ENCODE assay signal across 13 cellular contexts in genomic region chr2:133755515-133756311, GRCh38.
DNase-seq lines count a peak whose midpoint lies in the region; ATAC-seq and TF ChIP-seq lines count a peak whose summit lies in the region.
"Had no signal": no experiment of that assay in that cellular context is flagged by ENCODE, and none has a peak within 500 bp of the region (broad histone marks: within the 10 kb centered on the region; RNA-seq: fewer than 3 reads in every experiment).

No MANE protein-coding gene starts in this region.

- no peak for TF ChIP-seq POLR2A in suprapubic skin (IDR thresholded peaks at IDR 0.05)

- in situ Hi-C loops in brain microvascular endothelial cell (cut with HindIII; ENCODE audit: low pct_ligation_motif_present, low sequenced_read_pairs): no loop called here
- in situ Hi-C loops in GM13977 (cut with MboI; ENCODE audit: low pct_unique_long_range_greater_than_20kb, low sequenced_read_pairs, unreplicated experiment): no loop called here

- no peaks in the 10 kb centered on the region for H3K9me3 ChIP-seq in right cardiac atrium (ENCODE audit: control insufficient read depth, low read length)
- H3K9me3 ChIP-seq in suprapubic skin: no peaks in the 10 kb centered on the region
- H3K9me3 ChIP-seq: body of pancreas had no signal

- no peak for TF ChIP-seq CTCF in brain microvascular endothelial cell (IDR thresholded peaks at IDR 0.05; ENCODE audit: low read depth, low read length, missing control alignments)
- no peak for TF ChIP-seq CTCF in suprapubic skin (IDR thresholded peaks at IDR 0.05)
- TF ChIP-seq CTCF in GM13977 (IDR thresholded peaks at IDR 0.05; ENCODE audit: extremely low read depth, insufficient read depth, missing control alignments): no peak

- H3K27me3 ChIP-seq in brain microvascular endothelial cell (replicated peaks) (no peaks in the 10 kb centered on the region), right cardiac atrium (ENCODE audit: control insufficient read depth, insufficient read depth) (no peaks in the 10 kb centered on the region), suprapubic skin (no peaks in the 10 kb centered on the region)
- H3K27me3 ChIP-seq: body of pancreas had no signal

- 35% methylated on average over 7 of the region's 7 CpGs for WGBS in right cardiac atrium
- 39% methylated on average over 7 of the region's 7 CpGs for WGBS in suprapubic skin

- no peaks in the 10 kb centered on the region for H3K36me3 ChIP-seq in brain microvascular endothelial cell (replicated peaks)
- no peaks in the 10 kb centered on the region for H3K36me3 ChIP-seq in suprapubic skin

- DNase-seq in HCEC 1CT (peak; percentile 50), brain microvascular endothelial cell (peak; percentile 84), right cardiac atrium (peak in 1 of 3 donors; percentile 28), suprapubic skin (ENCODE audit: low spot score in 2 of 2) (no peak), GM13977 (ENCODE audit: low spot score) (no peak)
- DNase-seq: activated T-cell treated with anti-CD3 and anti-CD28 coated beads for 4 hours; body of pancreas; naive thymus-derived CD4-positive, alpha-beta T cell; NCI-H1930; substantia nigra had no signal

- no peak overlapping the region for H3K27ac ChIP-seq in brain microvascular endothelial cell
- peak overlapping the region; percentile 82 for H3K27ac ChIP-seq in right cardiac atrium (ENCODE audit: low read length)
- H3K27ac ChIP-seq in suprapubic skin: no peak overlapping the region
- H3K27ac ChIP-seq: body of pancreas had no signal

- H3K4me1 ChIP-seq in right cardiac atrium (ENCODE audit: control insufficient read depth, insufficient read depth, low read length) (peaks cover 6% of the 10 kb centered on the region), suprapubic skin (no peaks in the 10 kb centered on the region)
- H3K4me1 ChIP-seq: body of pancreas had no signal

- TF ChIP-seq EP300 in suprapubic skin (IDR thresholded peaks at IDR 0.05): peak; percentile 75

- intact Hi-C loops in right cardiac atrium (cut with DNase I): no loop called here

- H3K4me3 ChIP-seq in brain microvascular endothelial cell (ENCODE audit: low read depth, low read length) (no peak overlapping the region), right cardiac atrium (ENCODE audit: low read length) (no peak overlapping the region), suprapubic skin (no peak overlapping the region)
- H3K4me3 ChIP-seq: body of pancreas had no signal

- ATAC-seq in right cardiac atrium: peak; percentile 84 to 91
- ATAC-seq in HG03565 (IDR thresholded peaks at IDR 0.05; ENCODE audit: unreplicated experiment): no peak
- no peak for ATAC-seq in HG02588 (IDR thresholded peaks at IDR 0.05; ENCODE audit: unreplicated experiment)
- no peak for ATAC-seq in HG02938 (IDR thresholded peaks at IDR 0.05; ENCODE audit: unreplicated experiment)
- ATAC-seq: body of pancreas; naive thymus-derived CD4-positive, alpha-beta T cell had no signal

Comparison
In these comparisons a context has a peak if more than half of its experiments do, and no peak if none do; other contexts are left out.
1. DNase-seq: peak in HCEC 1CT (single experiment) and brain microvascular endothelial cell (single experiment); none in suprapubic skin (0 of 2) and GM13977 (single experiment).
2. ATAC-seq: peak in right cardiac atrium (2 of 2); none in HG03565 (single experiment), HG02588 (single experiment) and HG02938 (single experiment).